In the genomic region with DNA sequence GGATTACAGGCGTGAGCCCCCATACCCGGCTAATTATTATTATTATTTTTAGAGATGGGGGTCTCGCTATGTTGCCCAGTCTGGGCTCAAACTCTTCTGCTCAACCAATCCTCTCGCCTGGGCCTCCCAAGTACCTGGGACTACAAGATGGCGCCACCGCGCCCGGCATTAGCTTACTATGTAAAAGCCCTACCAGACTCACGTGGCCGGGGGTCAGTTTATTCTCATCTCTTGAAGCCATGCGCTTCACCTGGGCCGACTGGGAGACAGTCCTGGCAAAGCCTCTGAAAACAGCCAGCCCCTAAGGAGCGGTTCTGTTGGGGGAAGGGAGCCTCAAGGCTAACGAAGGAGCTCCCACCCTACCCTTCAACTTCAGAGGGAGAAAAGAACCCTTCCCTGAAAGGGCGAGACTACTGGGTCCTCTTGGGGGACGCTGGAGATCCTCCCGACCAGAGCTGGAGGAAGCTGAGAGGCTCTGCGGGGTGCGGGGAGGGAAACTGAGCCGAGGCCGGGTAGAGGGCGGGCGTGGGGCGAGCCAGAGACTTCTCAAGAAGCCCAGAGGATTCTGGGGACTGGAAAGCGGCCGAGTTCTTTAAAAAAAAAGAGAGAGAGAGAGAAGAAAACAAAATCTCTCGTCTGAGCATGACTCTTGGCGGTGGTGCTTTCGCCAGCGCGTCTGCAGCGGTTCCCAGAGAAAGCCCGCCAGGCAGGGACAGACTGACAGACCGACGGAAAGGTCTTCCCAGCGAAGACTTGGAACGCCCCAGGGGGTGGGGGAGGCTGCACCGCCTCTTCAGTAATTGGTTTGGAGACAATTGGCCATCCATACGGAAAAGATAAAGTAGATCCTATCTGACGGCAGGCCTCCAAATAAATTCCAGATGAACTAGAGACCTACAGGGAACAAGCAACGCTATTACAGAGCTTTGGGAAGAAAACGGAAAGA, we compare ENCODE assay signal across 9 cellular contexts. TPM values are rescaled to one million over a fixed set of nuclear protein-coding genes. Genes with fewer than 3 reads are reported as not detected.
DNase-seq lines count a peak whose midpoint lies in the region; ATAC-seq, FAIRE-seq and TF ChIP-seq lines count a peak whose summit lies in the region.
"Had no signal": no experiment of that assay in that cellular context is flagged by ENCODE, and none has a peak within 500 bp of the region (broad histone marks: within the 10 kb centered on the region; RNA-seq: fewer than 3 reads in every experiment).

No MANE protein-coding gene starts in this region.

- H3K9me3 ChIP-seq in K562 (replicated peaks; ENCODE audit: control insufficient read depth, insufficient read depth, low read depth, low read length) (no peaks in the 10 kb centered on the region), gastrocnemius medialis (no peaks in the 10 kb centered on the region)

- H3K9ac ChIP-seq in K562 (ENCODE audit: insufficient read depth in 1 of 2, low read depth in 2 of 2, low read length in 2 of 2) = peak overlapping the region; percentile 50 to 82; a peak in 3 of 4 replicates

- intact Hi-C loops in K562 (cut with micrococcal nuclease) (no loop called here), gastrocnemius medialis (cut with DNase I; ENCODE audit: low total_unique reads) (no loop called here)

- H2AFZ ChIP-seq in K562 (ENCODE audit: low read depth, low read length) = peak overlapping the region; percentile 98

- no peaks in the 10 kb centered on the region for H3K36me3 ChIP-seq in K562 (ENCODE audit: control insufficient read depth, insufficient read depth, low read length)
- no peaks in the 10 kb centered on the region for H3K36me3 ChIP-seq in gastrocnemius medialis

- POLR2A ChIA-PET in GM10248 (lab: Yijun Ruan, JAX) (interaction anchor here (0.6 kb wide), 1 partner anchor 663 kb away, joined by 5 read pairs; no protein-coding TSS in a partner anchor), K562 (lab: Yijun Ruan, JAX) (interaction anchor here (0.7 to 1.2 kb wide), 3 partner anchors 10 to 87 kb away, joined by 3 read pairs; no protein-coding TSS in a partner anchor)

- TF ChIP-seq POLR2A in K562 (conservative IDR thresholded peaks at IDR 0.05) = no peak
- peak in 1 of 2 donors; percentile 8 for TF ChIP-seq POLR2A in gastrocnemius medialis (IDR thresholded peaks at IDR 0.05)

- BruUV-seq in K562 (replicated peaks; lab: Mats Ljungman, UMichigan) = no TSS peak

- FAIRE-seq in K562 (lab: Jason Lieb, UNC) (no peak), D721Med (lab: Jason Lieb, UNC) (no peak)

- no peaks in the 10 kb centered on the region for H3K9me1 ChIP-seq in K562 (ENCODE audit: control insufficient read depth, insufficient read depth, low read length)

- TF ChIP-seq EP300 in K562 (IDR thresholded peaks at IDR 0.05; ENCODE audit: low read length) = no peak

- H3K4me2 ChIP-seq in K562 (ENCODE audit: insufficient read depth, low read length) = peak overlapping the region; percentile 47

- CTCF ChIA-PET in GM10248 (lab: Yijun Ruan, JAX) (interaction anchor here (1.0 to 1.5 kb wide), 4 partner anchors 18 to 35 kb away, joined by 3 read pairs; no protein-coding TSS in a partner anchor), K562 (lab: Yijun Ruan, JAX; ENCODE audit: low intra/inter-chr PET ratio) (no interaction called here)

- H4K20me1 ChIP-seq in K562 (replicated peaks; ENCODE audit: control insufficient read depth, insufficient read depth, low read length) = no peaks in the 10 kb centered on the region

- no peaks in the 10 kb centered on the region for H3K79me2 ChIP-seq in K562 (ENCODE audit: control insufficient read depth, insufficient read depth, low read length)

- ATAC-seq in K562 = peak; percentile 74
- ATAC-seq in gastrocnemius medialis = peak; percentile 83 to 85

- WGBS in K562 (ENCODE audit: insufficient coverage, low coverage, missing lambda C conversion rate) = 41% methylated on average over 38 of the region's 42 CpGs

- H3K27me3 ChIP-seq in K562 (ENCODE audit: control insufficient read depth in 2 of 2, insufficient read depth in 2 of 2, low read length in 2 of 2) = no peaks in the 10 kb centered on the region
- H3K27me3 ChIP-seq in gastrocnemius medialis = no peaks in the 10 kb centered on the region

- H3K4me3 ChIP-seq in K562 (peak overlapping the region; percentile 4; the same call in 1 of the 2 replicates), iPS-11a (ENCODE audit: low read depth, low read length) (peak overlapping the region; percentile 0), gastrocnemius medialis (peak overlapping the region; percentile 36 to 50 (median 48))

- no peak for TF ChIP-seq CTCF in GM10248 (IDR thresholded peaks at IDR 0.05; ENCODE audit: control extremely low read depth, extremely low read depth, low read depth, missing control alignments)
- no peak for TF ChIP-seq CTCF in K562 (IDR thresholded peaks at IDR 0.05 in 2 of 3, conservative IDR thresholded peaks at IDR 0.05 in 1 of 3; ENCODE audit: insufficient read depth in 2 of 3, low read depth in 1 of 3, low read length in 3 of 3)
- no peak for TF ChIP-seq CTCF in gastrocnemius medialis (IDR thresholded peaks at IDR 0.05 in 4 of 5, conservative IDR thresholded peaks at IDR 0.05 in 1 of 5)
- TF ChIP-seq CTCF in D721Med (IDR thresholded peaks at IDR 0.05; ENCODE audit: insufficient read depth, missing control alignments) = no peak

- H3K4me1 ChIP-seq in K562 (replicated peaks in 1 of 2; ENCODE audit: control insufficient read depth in 2 of 2, insufficient read depth in 2 of 2, low read length in 2 of 2) (peaks cover 13 to 21% of the 10 kb centered on the region in 2 experiments), gastrocnemius medialis (peaks cover 5 to 8% of the 10 kb centered on the region in 2 donors)

- TF ChIP-seq RAD21 in K562 (CRISPR knock-in tag; conservative IDR thresholded peaks at IDR 0.05 in 1 of 2, IDR thresholded peaks at IDR 0.05 in 1 of 2) = no peak

- peak overlapping the region; percentile 53; the same call in 2 of the 3 replicates for H3K27ac ChIP-seq in K562 (ENCODE audit: extremely low read depth, low read depth, low read length)
- peak overlapping the region; percentile 22 to 78 (median 64) for H3K27ac ChIP-seq in gastrocnemius medialis

- in situ Hi-C loops in K562 (cut with MboI) (no loop called here), gastrocnemius medialis (cut with MboI; ENCODE audit: low sequenced_read_pairs in 4 of 4) (no loop called here)

- DNase-seq in GM10248 (ENCODE audit: extremely low spot score) = peak; percentile 22
- peak; percentile 44 to 49 (median 44) for DNase-seq in K562 (ENCODE audit: extremely low read depth in 1 of 4, low spot score in 3 of 4)
- DNase-seq in gastrocnemius medialis = peak in 1 of 2 donors; percentile 61
- no peak for DNase-seq in occipital lobe (lab: John Stamatoyannopoulos, UW)
- DNase-seq in activated CD4-positive, alpha-beta T cell treated with anti-CD3 and anti-CD28 coated beads, Interleukin-2, amount 50 U/mL, for 48 hours = no peak
- DNase-seq in activated CD4-positive, CD25-positive, alpha-beta regulatory T cell treated with anti-CD3 and anti-CD28 coated beads, Interleukin-2, amount 50 U/mL, for 72 hours = no peak
- DNase-seq in D721Med (ENCODE audit: insufficient read length, low spot score) = no peak
- DNase-seq: NCI-H69 had no signal

RNA-seq across cellular contexts. Expression of gene TUBG2, which starts 5.6 kb away (rescaled TPM):
- 1.1 TPM in 1 of 2 replicates, not detected in the other for total RNA-seq in K562 (2011; cell fraction: chromatin; rRNA removed; ENCODE audit: low replicate concordance)
- total RNA-seq in K562 (2011; cell fraction: nucleolus; rRNA removed) = 0.39 and 0.83 TPM in 2 replicates
- 0.37 TPM in 1 of 2 replicates, not detected in the other for total RNA-seq in K562 (2011; cell fraction: nucleoplasm; rRNA removed)
- total RNA-seq in K562 (2014; rRNA removed) (0.09 and 0.12 TPM in 2 replicates), K562 (2014; rRNA removed; fragmentation: Illumina TruSeq; extraction: Trizol) (not detected in 2 replicates), K562 (2015; rRNA removed; fragmentation: Illumina TruSeq; extraction: Trizol) (0.26 and 0.29 TPM in 2 replicates), K562 (2021) (0.78 and 0.80 TPM in 2 replicates), gastrocnemius medialis (1 to 10 TPM; 3.9 to 5.2 (median 4.2) TPM), occipital lobe (9.4 TPM)
- polyA plus RNA-seq in K562 (2011; rRNA removed) (0.21 and 0.37 TPM in 2 replicates), K562 (2014; fragmentation: Illumina TruSeq; extraction: Trizol) (0.24 and 0.35 TPM in 2 replicates), K562 (2014; fragmentation: Nextera tagmentation; extraction: Ambion mirVana) (under 1 TPM; 0.15 to 0.34 TPM), K562 (2014; rRNA removed) (not detected in 2 replicates)
- 0.15 and 0.24 TPM in 2 replicates for polyA plus RNA-seq in K562 (2011; cell fraction: cytosol; rRNA removed)
- polyA plus RNA-seq in K562 (2011; cell fraction: nucleus; rRNA removed) = 0.91 and 2.0 TPM in 2 replicates
- polyA plus RNA-seq in K562 (2012) = 0.35 and 0.40 TPM in 2 replicates
- polyA minus RNA-seq in K562 (2011; rRNA and poly(A)+ RNA removed) = 0.11 and 0.15 TPM in 2 replicates
- 0.86 and 1.6 TPM in 2 replicates for polyA minus RNA-seq in K562 (2011; cell fraction: cytosol; rRNA and poly(A)+ RNA removed)
- polyA minus RNA-seq in K562 (2011; cell fraction: nucleus; rRNA and poly(A)+ RNA removed) = 0.33 TPM in 1 of 2 replicates, not detected in the other

RNA-seq across cellular contexts. Expression of gene PLEKHH3, which starts 23.3 kb away (rescaled TPM):
- 23.0 and 51.2 TPM in 2 replicates for total RNA-seq in K562 (2011; cell fraction: chromatin; rRNA removed; ENCODE audit: low replicate concordance)
- 37.7 and 51.7 TPM in 2 replicates for total RNA-seq in K562 (2011; cell fraction: nucleolus; rRNA removed)
- 29.7 and 29.8 TPM in 2 replicates for total RNA-seq in K562 (2011; cell fraction: nucleoplasm; rRNA removed)
- total RNA-seq in K562 (2014; rRNA removed) (20.6 and 28.2 TPM in 2 replicates), K562 (2014; rRNA removed; fragmentation: Illumina TruSeq; extraction: Trizol) (2.0 and 2.6 TPM in 2 replicates), K562 (2015; rRNA removed; fragmentation: Illumina TruSeq; extraction: Trizol) (7.5 and 7.8 TPM in 2 replicates), K562 (2021) (32.7 and 34.5 TPM in 2 replicates), gastrocnemius medialis (10 to 100 TPM; 13.4 to 36.0 (median 31.3) TPM), occipital lobe (2.8 TPM)
- polyA plus RNA-seq in K562 (2011; rRNA removed) (4.3 and 8.0 TPM in 2 replicates), K562 (2014; fragmentation: Illumina TruSeq; extraction: Trizol) (5.0 and 19.4 TPM in 2 replicates), K562 (2014; fragmentation: Nextera tagmentation; extraction: Ambion mirVana) (under 1 TPM; 0.58 to 0.80 TPM), K562 (2014; rRNA removed) (29.0 and 31.0 TPM in 2 replicates)
- polyA plus RNA-seq in K562 (2011; cell fraction: cytosol; rRNA removed) = 5.6 and 15.6 TPM in 2 replicates
- 24.8 and 51.1 TPM in 2 replicates for polyA plus RNA-seq in K562 (2011; cell fraction: nucleus; rRNA removed)
- polyA plus RNA-seq in K562 (2012) = 12.5 and 25.8 TPM in 2 replicates
- 1.3 and 1.9 TPM in 2 replicates for polyA minus RNA-seq in K562 (2011; rRNA and poly(A)+ RNA removed)
- polyA minus RNA-seq in K562 (2011; cell fraction: cytosol; rRNA and poly(A)+ RNA removed) = 6.6 and 8.6 TPM in 2 replicates
- polyA minus RNA-seq in K562 (2011; cell fraction: nucleus; rRNA and poly(A)+ RNA removed) = 7.0 and 12.1 TPM in 2 replicates

RNA-seq across cellular contexts. Expression of gene CCR10, which starts 28.2 kb away (rescaled TPM):
- 0.77 and 2.7 TPM in 2 replicates for total RNA-seq in K562 (2011; cell fraction: chromatin; rRNA removed; ENCODE audit: low replicate concordance)
- 4.5 TPM in 2 replicates for total RNA-seq in K562 (2011; cell fraction: nucleolus; rRNA removed)
- 1.8 and 2.3 TPM in 2 replicates for total RNA-seq in K562 (2011; cell fraction: nucleoplasm; rRNA removed)
- total RNA-seq in K562 (2014; rRNA removed) (2.5 and 3.6 TPM in 2 replicates), K562 (2014; rRNA removed; fragmentation: Illumina TruSeq; extraction: Trizol) (0.18 and 0.19 TPM in 2 replicates), K562 (2015; rRNA removed; fragmentation: Illumina TruSeq; extraction: Trizol) (0.58 and 0.68 TPM in 2 replicates), K562 (2021) (4.0 and 4.8 TPM in 2 replicates), gastrocnemius medialis (1 to 10 TPM; 2.0 to 4.6 (median 4.0) TPM), occipital lobe (0.47 TPM)
- polyA plus RNA-seq in K562 (2011; rRNA removed) (0.82 and 3.6 TPM in 2 replicates), K562 (2014; fragmentation: Illumina TruSeq; extraction: Trizol) (0.06 and 0.28 TPM in 2 replicates), K562 (2014; fragmentation: Nextera tagmentation; extraction: Ambion mirVana) (not detected), K562 (2014; rRNA removed) (3.6 and 4.3 TPM in 2 replicates)
- polyA plus RNA-seq in K562 (2011; cell fraction: cytosol; rRNA removed) = 6.0 and 7.2 TPM in 2 replicates
- polyA plus RNA-seq in K562 (2011; cell fraction: nucleus; rRNA removed) = 7.7 and 10.7 TPM in 2 replicates
- polyA plus RNA-seq in K562 (2012) = 5.1 and 10.4 TPM in 2 replicates
- polyA minus RNA-seq in K562 (2011; rRNA and poly(A)+ RNA removed) = 0.21 and 0.30 TPM in 2 replicates
- 0.86 and 4.7 TPM in 2 replicates for polyA minus RNA-seq in K562 (2011; cell fraction: cytosol; rRNA and poly(A)+ RNA removed)
- 1.9 and 5.7 TPM in 2 replicates for polyA minus RNA-seq in K562 (2011; cell fraction: nucleus; rRNA and poly(A)+ RNA removed)

RNA-seq across cellular contexts. Expression of gene CNTNAP1, which starts 28.9 kb away (rescaled TPM):
- total RNA-seq in K562 (2011; cell fraction: chromatin; rRNA removed; ENCODE audit: low replicate concordance) = 14.6 and 22.8 TPM in 2 replicates
- total RNA-seq in K562 (2011; cell fraction: nucleolus; rRNA removed) = 8.8 and 9.7 TPM in 2 replicates
- total RNA-seq in K562 (2011; cell fraction: nucleoplasm; rRNA removed) = 7.5 and 8.7 TPM in 2 replicates
- 0.14 and 0.41 TPM in 2 replicates for total RNA-seq in K562 (2014; rRNA removed)
- total RNA-seq in K562 (2014; rRNA removed; fragmentation: Illumina TruSeq; extraction: Trizol) = 0.29 and 0.33 TPM in 2 replicates
- total RNA-seq in K562 (2015; rRNA removed; fragmentation: Illumina TruSeq; extraction: Trizol) = 0.38 and 0.62 TPM in 2 replicates
- total RNA-seq in K562 (2021) = 1.5 and 1.8 TPM in 2 replicates
- 1.0 and 2.8 TPM in 2 replicates for polyA plus RNA-seq in K562 (2011; rRNA removed)
- 1.3 and 2.0 TPM in 2 replicates for polyA plus RNA-seq in K562 (2011; cell fraction: cytosol; rRNA removed)
- polyA plus RNA-seq in K562 (2011; cell fraction: nucleus; rRNA removed) = 17.0 and 22.4 TPM in 2 replicates
- polyA plus RNA-seq in K562 (2012) = 1.5 and 4.8 TPM in 2 replicates
- 0.89 and 1.4 TPM in 2 replicates for polyA plus RNA-seq in K562 (2014; fragmentation: Illumina TruSeq; extraction: Trizol)
- polyA plus RNA-seq in K562 (2014; fragmentation: Nextera tagmentation; extraction: Ambion mirVana) = under 1 TPM; 0.10 to 0.17 TPM
- 1.6 and 1.8 TPM in 2 replicates for polyA plus RNA-seq in K562 (2014; rRNA removed)
- polyA minus RNA-seq in K562 (2011; rRNA and poly(A)+ RNA removed) = 0.35 and 0.45 TPM in 2 replicates
- 0.19 and 0.36 TPM in 2 replicates for polyA minus RNA-seq in K562 (2011; cell fraction: cytosol; rRNA and poly(A)+ RNA removed)
- polyA minus RNA-seq in K562 (2011; cell fraction: nucleus; rRNA and poly(A)+ RNA removed) = 1.8 and 3.6 TPM in 2 replicates
- total RNA-seq in gastrocnemius medialis = under 1 TPM; 0.22 to 0.41 (median 0.40) TPM
- 7.5 TPM for total RNA-seq in occipital lobe

RNA-seq across cellular contexts. Expression of gene TUBG1, which starts 44.0 kb away (rescaled TPM):
- total RNA-seq in K562 (2011; cell fraction: chromatin; rRNA removed; ENCODE audit: low replicate concordance) = 35.3 and 79.8 TPM in 2 replicates
- 46.3 and 58.9 TPM in 2 replicates for total RNA-seq in K562 (2011; cell fraction: nucleolus; rRNA removed)
- total RNA-seq in K562 (2011; cell fraction: nucleoplasm; rRNA removed) = 54.0 and 66.2 TPM in 2 replicates
- total RNA-seq in K562 (2014; rRNA removed) (89.5 and 116 TPM in 2 replicates), K562 (2014; rRNA removed; fragmentation: Illumina TruSeq; extraction: Trizol) (33.7 and 40.1 TPM in 2 replicates), K562 (2015; rRNA removed; fragmentation: Illumina TruSeq; extraction: Trizol) (64.4 and 65.4 TPM in 2 replicates), K562 (2021) (115 and 117 TPM in 2 replicates), gastrocnemius medialis (100 to 1,000 TPM in 1 of 4 donors, 10 to 100 TPM in 3; 54.7 to 125 (median 91.7) TPM), occipital lobe (10.3 TPM)
- polyA plus RNA-seq in K562 (2011; rRNA removed) (46.1 and 46.9 TPM in 2 replicates), K562 (2014; fragmentation: Illumina TruSeq; extraction: Trizol) (147 and 163 TPM in 2 replicates), K562 (2014; fragmentation: Nextera tagmentation; extraction: Ambion mirVana) (10 to 100 TPM; 33.1 to 66.0 TPM), K562 (2014; rRNA removed) (68.3 and 77.8 TPM in 2 replicates)
- polyA plus RNA-seq in K562 (2011; cell fraction: cytosol; rRNA removed) = 94.0 and 218 TPM in 2 replicates
- polyA plus RNA-seq in K562 (2011; cell fraction: nucleus; rRNA removed) = 89.8 and 181 TPM in 2 replicates
- polyA plus RNA-seq in K562 (2012) = 117 and 186 TPM in 2 replicates
- polyA minus RNA-seq in K562 (2011; rRNA and poly(A)+ RNA removed) = 28.6 and 72.5 TPM in 2 replicates
- polyA minus RNA-seq in K562 (2011; cell fraction: cytosol; rRNA and poly(A)+ RNA removed) = 53.4 and 81.5 TPM in 2 replicates
- 30.7 and 31.3 TPM in 2 replicates for polyA minus RNA-seq in K562 (2011; cell fraction: nucleus; rRNA and poly(A)+ RNA removed)

Comparison
In these comparisons a context has a peak if more than half of its experiments do, and no peak if none do; other contexts are left out.
1. DNase-seq: peak in GM10248 (single experiment) and K562 (4 of 4); none in occipital lobe (single experiment), activated CD4-positive, alpha-beta T cell treated with anti-CD3 and anti-CD28 coated beads, Interleukin-2, amount 50 U/mL, for 48 hours (0 of 2), activated CD4-positive, CD25-positive, alpha-beta regulatory T cell treated with anti-CD3 and anti-CD28 coated beads, Interleukin-2, amount 50 U/mL, for 72 hours (single experiment) and D721Med (single experiment).
2. Peak in every context shown above with its lines, with median percentiles within 50 percentile points of each other: H3K4me3 ChIP-seq.